ENCODE assay signal across 8 cellular contexts in genomic region chr1:156020293-156021086, GRCh38. TPM values are rescaled to one million over a fixed set of nuclear protein-coding genes. Genes with fewer than 3 reads are reported as not detected.
DNase-seq lines count a peak whose midpoint lies in the region; ATAC-seq and TF ChIP-seq lines count a peak whose summit lies in the region.

Gene SSR2 (minus strand): TSS chr1:156020951. CDS start chr1:156020167, 784 bp downstream.

- intact Hi-C loops in natural killer cell (cut with micrococcal nuclease): loop anchor here (1.0 kb wide), 1 partner anchor 34 kb away; the partner anchor contains the start of gene LAMTOR2

- H3K4me3 Mint-ChIP-seq in natural killer cell: peak within 1 kb of the TSS; percentile 80

- H3K27ac Mint-ChIP-seq in natural killer cell: peak within 1 kb of the TSS; percentile 76 to 92

- peak within 1 kb of the TSS; percentile 55; the same call in 1 of the 2 replicates for H3K9ac ChIP-seq in KMS-11

- ATAC-seq in GM21717 (IDR thresholded peaks at IDR 0.05; ENCODE audit: unreplicated experiment) (peak; percentile 95), natural killer cell (peak; percentile 98 to 100 (median 99))

- H3K4me1 Mint-ChIP-seq in natural killer cell: peaks cover 17 to 21% of the 10 kb centered on the region in 2 donors

- DNase-seq in DMS53 (lab: John Stamatoyannopoulos, UW) (peak; percentile 98), RKO (ENCODE audit: low spot score) (peak; percentile 95), activated T-helper 1 cell treated with Interleukin-2 at 50 U/mL for 16 hours (ENCODE audit: low read depth) (peak; percentile 74), fibroblast of mammary gland (ENCODE audit: low read depth) (peak; percentile 91), natural killer cell (peak; percentile 71)
- DNase-seq in stimulated activated naive CD4-positive, alpha-beta T cell treated with Interleukin-2 at 50 U/mL for 16 hours (lab: John Stamatoyannopoulos, UW): peak; percentile 79

- H4K20me1 ChIP-seq in KMS-11 (ENCODE audit: insufficient read depth): no peaks in the 10 kb centered on the region

- peaks cover 7% of the 10 kb centered on the region in 2 donors for H3K27me3 Mint-ChIP-seq in natural killer cell (ENCODE audit: low read depth in 2 of 2)

- peaks cover 26% of the 10 kb centered on the region for H3K4me1 ChIP-seq in KMS-11 (ENCODE audit: low read depth, poor library complexity, severe bottlenecking)

- TF ChIP-seq CTCF in KMS-11 (conservative IDR thresholded peaks at IDR 0.05; ENCODE audit: low read depth, low read length): peak; percentile 12; the same call in 1 of the 2 replicates
- no peak for TF ChIP-seq CTCF in fibroblast of mammary gland (conservative IDR thresholded peaks at IDR 0.05; ENCODE audit: control insufficient read depth, insufficient read depth, low read depth, low read length)
- no peak for TF ChIP-seq CTCF in natural killer cell (IDR thresholded peaks at IDR 0.05)

- H3K36me3 ChIP-seq in KMS-11 (ENCODE audit: insufficient read depth): peaks cover 28% of the 10 kb centered on the region; the same call in 1 of the 2 replicates

- peak within 1 kb of the TSS; percentile 6; the same call in 1 of the 2 replicates for H3K27ac ChIP-seq in KMS-11

- H3K9me3 Mint-ChIP-seq in natural killer cell: no peaks in the 10 kb centered on the region

- peak within 1 kb of the TSS; percentile 70 for H2AFZ ChIP-seq in KMS-11 (ENCODE audit: low read depth)

- peak within 1 kb of the TSS; percentile 83 for H3K4me2 ChIP-seq in KMS-11

- no peaks in the 10 kb centered on the region for H3K27me3 ChIP-seq in KMS-11 (ENCODE audit: insufficient read depth, low read depth)

- no peaks in the 10 kb centered on the region for H3K36me3 Mint-ChIP-seq in natural killer cell

- H3K4me3 ChIP-seq in KMS-11 (IDR thresholded peaks at IDR 0.05; ENCODE audit: insufficient read depth, low read depth, low read length) (peak within 1 kb of the TSS; percentile 99), fibroblast of mammary gland (ENCODE audit: control insufficient read depth, low read depth, low read length) (peak within 1 kb of the TSS; percentile 72)

- H3K79me2 ChIP-seq in KMS-11 (ENCODE audit: insufficient read depth, low read depth): peaks cover 41% of the 10 kb centered on the region

RNA-seq across cellular contexts. Expression of gene SSR2, which starts in this region (rescaled TPM):
- 100 to 1,000 TPM; 209 to 215 (median 211) TPM for total RNA-seq in natural killer cell

Comparison
In these comparisons a context has a peak if more than half of its experiments do, and no peak if none do; other contexts are left out.
1. Peak in every context shown above with its lines: DNase-seq, ATAC-seq, H3K4me3 ChIP-seq and H3K27ac ChIP-seq.